In the genomic region with DNA sequence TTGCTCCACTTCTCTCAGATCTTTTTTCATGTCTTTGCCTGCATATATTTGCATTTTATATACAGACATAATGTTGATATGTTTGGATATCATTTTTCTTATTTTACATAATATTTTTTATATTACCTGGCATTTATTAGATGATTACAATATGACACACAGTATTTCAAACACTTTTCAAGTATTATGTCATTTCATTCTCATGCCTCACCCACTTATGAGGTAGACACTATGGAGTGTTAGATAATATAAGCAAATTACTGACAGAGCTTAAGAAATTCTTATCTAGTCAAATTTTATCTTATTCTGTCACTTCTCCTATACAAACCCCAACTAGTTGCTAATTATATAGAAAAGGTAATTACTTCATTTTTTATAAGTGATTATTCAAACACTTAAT, we compare ENCODE assay signal across 17 cellular contexts. TPM values are rescaled to one million over a fixed set of nuclear protein-coding genes. Genes with fewer than 3 reads are reported as not detected.
DNase-seq lines count a peak whose midpoint lies in the region; ATAC-seq, FAIRE-seq and TF ChIP-seq lines count a peak whose summit lies in the region.
"Had no signal": no experiment of that assay in that cellular context is flagged by ENCODE, and none has a peak within 500 bp of the region (broad histone marks: within the 10 kb centered on the region; RNA-seq: fewer than 3 reads in every experiment).

No MANE protein-coding gene starts in this region.

- RAD21 ChIA-PET in HCT116 (lab: Charles Lee; ENCODE audit: low non-redundant PET in 1 of 2, low total read pairs in 2 of 2, uncharacterized antibody in 2 of 2, unreplicated experiment in 2 of 2) = no interaction called here

- H3K9ac ChIP-seq in HCT116 (ENCODE audit: low read length) (no peak overlapping the region), HepG2 (ENCODE audit: insufficient read depth, low read depth, low read length) (no peak overlapping the region), smooth muscle cell (ENCODE audit: low read depth) (peak overlapping the region; percentile 93), MM.1S (ENCODE audit: low read length) (no peak overlapping the region)

- BruUV-seq in HCT116 (replicated peaks; lab: Mats Ljungman, UMichigan) = no TSS peak
- no TSS peak for BruUV-seq in HepG2 (replicated peaks; lab: Mats Ljungman, UMichigan)

- no peak overlapping the region for H2AFZ ChIP-seq in HCT116 (ENCODE audit: low read depth, low read length, poor library complexity, severe bottlenecking)
- H2AFZ ChIP-seq in HepG2 (ENCODE audit: low read length) = no peak overlapping the region
- no peak overlapping the region for H2AFZ ChIP-seq in smooth muscle cell (ENCODE audit: low read depth)
- H2AFZ ChIP-seq in MM.1S (ENCODE audit: low read length) = no peak overlapping the region

- CTCF ChIA-PET in HCT116 (lab: Charles Lee) = no interaction called here
- CTCF ChIA-PET in HepG2 (lab: Yijun Ruan, JAX; ENCODE audit: low intra/inter-chr PET ratio, low total read pairs) = no interaction called here

- DNase-seq in HCT116 (ENCODE audit: low read depth, low spot score) (no peak), breast epithelium (ENCODE audit: low spot score in 2 of 2) (no peak), HepG2 (ENCODE audit: low spot score) (no peak), smooth muscle cell (lab: John Stamatoyannopoulos, UW; ENCODE audit: unreplicated experiment) (no peak), COR-L47 (lab: John Stamatoyannopoulos, UW) (no peak), SHP77 treated with DMSO at 0.1 percent for 48 hours (lab: John Stamatoyannopoulos, UW) (no peak), sciatic nerve (ENCODE audit: low spot score) (no peak), MM.1S (no peak)
- DNase-seq: activated CD4-positive, alpha-beta T cell treated with anti-CD3 and anti-CD28 coated beads for 48 hours; activated CD8-positive, alpha-beta memory T cell treated with anti-CD3 and anti-CD28 coated beads, Interleukin-2, amount 50 U/mL, for 4 hours; activated effector memory CD4-positive, alpha-beta T cell treated with anti-CD3 and anti-CD28 coated beads, Interleukin-2, amount 50 U/mL, for 16 hours; NCI-H2029; SW 1271 had no signal

- H3F3A ChIP-seq in smooth muscle cell (ENCODE audit: low read depth) = no peaks in the 10 kb centered on the region
- H3F3A ChIP-seq in MM.1S (ENCODE audit: insufficient read depth, low read length) = peaks cover 17% of the 10 kb centered on the region

- no peak for FAIRE-seq in HepG2 (lab: Jason Lieb, UNC)
- FAIRE-seq: GM12892, K562 had no signal

- H3K27ac ChIP-seq in HCT116 (ENCODE audit: low read depth, low read length) (peak overlapping the region; percentile 97), breast epithelium (peak overlapping the region; percentile 81 to 92), HepG2 (ENCODE audit: extremely low read length, insufficient read depth, low read length) (peak overlapping the region; percentile 88), smooth muscle cell (ENCODE audit: low read depth) (peak overlapping the region; percentile 98), MM.1S (ENCODE audit: low read length) (no peak overlapping the region)

- TF ChIP-seq EP300 in HepG2 (IDR thresholded peaks at IDR 0.05; ENCODE audit: low read depth in 2 of 2, low read length in 2 of 2) = no peak
- TF ChIP-seq EP300 in HepG2 (CRISPR knock-in tag; IDR thresholded peaks at IDR 0.05; ENCODE audit: borderline replicate concordance) = no peak

- TF ChIP-seq RAD21 in HCT116 (IDR thresholded peaks at IDR 0.05; ENCODE audit: low read depth) = no peak
- TF ChIP-seq RAD21 in HepG2 (CRISPR knock-in tag; IDR thresholded peaks at IDR 0.05) = no peak

- intact Hi-C loops in HCT116 (cut with micrococcal nuclease) = no loop called here
- intact Hi-C loops in breast epithelium (cut with DNase I; ENCODE audit: low total_unique reads) = no loop called here
- intact Hi-C loops in HepG2 (cut with micrococcal nuclease; ENCODE audit: unreplicated experiment) = no loop called here
- intact Hi-C loops in sciatic nerve (cut with DNase I) = no loop called here

- H3K9me2 ChIP-seq in HCT116 (ENCODE audit: insufficient read depth) (no peaks in the 10 kb centered on the region), MM.1S (replicated peaks; ENCODE audit: insufficient read depth, low read length) (no peaks in the 10 kb centered on the region)

- H3K4me1 ChIP-seq in HCT116 (ENCODE audit: control insufficient read depth in 1 of 2, insufficient read depth in 2 of 2, low read length in 2 of 2) (peaks cover 29 to 31% of the 10 kb centered on the region in 2 experiments), breast epithelium (no peaks in the 10 kb centered on the region), HepG2 (ENCODE audit: insufficient read depth, low read length) (peaks cover 28% of the 10 kb centered on the region), smooth muscle cell (ENCODE audit: low read depth) (no peaks in the 10 kb centered on the region), MM.1S (ENCODE audit: low read length) (peaks cover 26% of the 10 kb centered on the region)

- no peaks in the 10 kb centered on the region for H3K79me2 ChIP-seq in HCT116 (ENCODE audit: insufficient read depth, low read length)
- H3K79me2 ChIP-seq in HepG2 (ENCODE audit: insufficient read depth, low read length) = peaks cover 63% of the 10 kb centered on the region
- H3K79me2 ChIP-seq in smooth muscle cell (ENCODE audit: low read depth) = peaks cover 86% of the 10 kb centered on the region
- peaks cover 26% of the 10 kb centered on the region for H3K79me2 ChIP-seq in MM.1S (ENCODE audit: low read length)

- H3K4me2 ChIP-seq in HCT116 (ENCODE audit: low read length) (peak overlapping the region; percentile 72), HepG2 (ENCODE audit: low read depth, low read length) (no peak overlapping the region), smooth muscle cell (peak overlapping the region; percentile 47), MM.1S (ENCODE audit: low read depth, low read length) (no peak overlapping the region)

- no peaks in the 10 kb centered on the region for H3K9me3 ChIP-seq in HCT116 (ENCODE audit: control insufficient read depth in 1 of 2, insufficient read depth in 1 of 2, low read depth in 1 of 2, low read length in 2 of 2)
- no peaks in the 10 kb centered on the region for H3K9me3 ChIP-seq in breast epithelium
- peaks cover 16% of the 10 kb centered on the region for H3K9me3 ChIP-seq in HepG2 (ENCODE audit: low read length)
- H3K9me3 ChIP-seq in smooth muscle cell (replicated peaks; ENCODE audit: low read depth) = peaks cover 3% of the 10 kb centered on the region
- H3K9me3 ChIP-seq in MM.1S (replicated peaks; ENCODE audit: insufficient read depth, low read length) = no peaks in the 10 kb centered on the region

- TF ChIP-seq CTCF in HCT116 (IDR thresholded peaks at IDR 0.05 in 2 of 3, conservative IDR thresholded peaks at IDR 0.05 in 1 of 3; ENCODE audit: borderline replicate concordance in 1 of 3, insufficient read depth in 1 of 3, low read depth in 2 of 3, low read length in 2 of 3) (no peak), breast epithelium (IDR thresholded peaks at IDR 0.05) (no peak), HepG2 (CRISPR knock-in tag; IDR thresholded peaks at IDR 0.05) (no peak), smooth muscle cell (IDR thresholded peaks at IDR 0.05; ENCODE audit: borderline replicate concordance, insufficient read depth, poor library complexity, severe bottlenecking) (no peak), MM.1S (IDR thresholded peaks at IDR 0.05; ENCODE audit: low read length) (no peak)

- no peak overlapping the region for H3K4me3 ChIP-seq in HCT116 (replicated peaks in 1 of 2; ENCODE audit: low read depth in 1 of 2, low read length in 2 of 2)
- H3K4me3 ChIP-seq in breast epithelium = no peak overlapping the region
- no peak overlapping the region for H3K4me3 ChIP-seq in HepG2 (replicated peaks in 1 of 3; ENCODE audit: insufficient read depth in 1 of 3, low read depth in 2 of 3, low read length in 3 of 3)
- H3K4me3 ChIP-seq in smooth muscle cell = no peak overlapping the region
- H3K4me3 ChIP-seq in MM.1S (ENCODE audit: low read length) = no peak overlapping the region
- H3K4me3 ChIP-seq: HAP-1, K562 had no signal

- POLR2A ChIA-PET in HCT116 (lab: Charles Lee) (interaction anchor here (0.8 to 2.5 kb wide), 3 partner anchors 10 to 29 kb away, joined by 3 to 21 read pairs (median 14); a partner anchor contains a TSS), HepG2 (lab: Yijun Ruan, JAX) (interaction anchor here (1.0 to 3.8 kb wide), 4 partner anchors 8 to 30 kb away, joined by 3 to 97 read pairs (median 30); a partner anchor contains a TSS)

- no peaks in the 10 kb centered on the region for H4K20me1 ChIP-seq in HCT116 (ENCODE audit: insufficient read depth)
- H4K20me1 ChIP-seq in HepG2 (ENCODE audit: insufficient read depth, low read length) = no peaks in the 10 kb centered on the region
- H4K20me1 ChIP-seq in smooth muscle cell (ENCODE audit: low read depth) = no peaks in the 10 kb centered on the region
- H4K20me1 ChIP-seq in MM.1S (ENCODE audit: insufficient read depth, low read length) = no peaks in the 10 kb centered on the region

- H3K36me3 ChIP-seq in HCT116 (ENCODE audit: control insufficient read depth in 1 of 2, insufficient read depth in 2 of 2, low read length in 2 of 2) (no peaks in the 10 kb centered on the region), breast epithelium (no peaks in the 10 kb centered on the region), HepG2 (replicated peaks in 1 of 2; ENCODE audit: control insufficient read depth in 1 of 2, insufficient read depth in 2 of 2, low read length in 2 of 2) (no peaks in the 10 kb centered on the region), smooth muscle cell (ENCODE audit: low read depth) (no peaks in the 10 kb centered on the region), MM.1S (replicated peaks; ENCODE audit: insufficient read depth, low read length) (no peaks in the 10 kb centered on the region)
- H3K36me3 ChIP-seq: HAP-1 had no signal

- no peak for ATAC-seq in HCT116
- no peak for ATAC-seq in HepG2
- ATAC-seq in sciatic nerve = no peak
- ATAC-seq: K562 had no signal

- in situ Hi-C loops in HepG2 (cut with HindIII; ENCODE audit: extremely low pct_ligation_motif_present, low pct_unique_long_range_greater_than_20kb) = no loop called here

- TF ChIP-seq POLR2A in HCT116 (IDR thresholded peaks at IDR 0.05; ENCODE audit: borderline replicate concordance, extremely low read depth, insufficient read depth, insufficient read length) = no peak
- no peak for TF ChIP-seq POLR2A in breast epithelium (IDR thresholded peaks at IDR 0.05)
- TF ChIP-seq POLR2A in HepG2 (IDR thresholded peaks at IDR 0.05; ENCODE audit: insufficient read depth in 1 of 2, low read depth in 2 of 2, low read length in 2 of 2) = no peak

- H3K27me3 ChIP-seq in HCT116 (ENCODE audit: insufficient read depth, low read length) = no peaks in the 10 kb centered on the region
- H3K27me3 ChIP-seq in breast epithelium = no peaks in the 10 kb centered on the region
- no peaks in the 10 kb centered on the region for H3K27me3 ChIP-seq in HepG2 (ENCODE audit: control insufficient read depth in 1 of 2, insufficient read depth in 2 of 2, low read length in 2 of 2)
- no peaks in the 10 kb centered on the region for H3K27me3 ChIP-seq in smooth muscle cell (ENCODE audit: low read depth)
- no peaks in the 10 kb centered on the region for H3K27me3 ChIP-seq in MM.1S (replicated peaks; ENCODE audit: insufficient read depth, low read length)

RNA-seq across cellular contexts. Expression of a gene that starts 11.1 kb away (rescaled TPM):
- total RNA-seq in HCT116 (2021; ENCODE audit: unreplicated experiment) = 13.3 TPM
- 24.9 and 29.0 TPM in 2 replicates for polyA plus RNA-seq in HCT116 (2012)
- total RNA-seq in breast epithelium = 10 to 100 TPM; 12.3 to 25.2 (median 24.1) TPM
- total RNA-seq in HepG2 (2016; rRNA removed; fragmentation: Illumina TruSeq; extraction: Trizol) = 6.5 and 6.7 TPM in 2 replicates
- 1.7 and 2.1 TPM in 2 replicates for total RNA-seq in HepG2 (2016; cell fraction: cytosol; rRNA removed; fragmentation: Illumina TruSeq; extraction: Trizol; ENCODE audit: low read depth)
- 6.2 and 7.1 TPM in 2 replicates for total RNA-seq in HepG2 (2016; cell fraction: insoluble cytoplasmic fraction; rRNA removed; fragmentation: Illumina TruSeq; extraction: Trizol)
- total RNA-seq in HepG2 (2016; cell fraction: membrane; rRNA removed; fragmentation: Illumina TruSeq; extraction: Trizol) = 4.6 and 5.0 TPM in 2 replicates
- 10.9 and 12.5 TPM in 2 replicates for total RNA-seq in HepG2 (2016; cell fraction: nucleus; rRNA removed; fragmentation: Illumina TruSeq; extraction: Trizol)
- polyA plus RNA-seq in HepG2 (2011; rRNA removed) = 16.6 and 20.6 TPM in 2 replicates
- polyA plus RNA-seq in HepG2 (2011; cell fraction: cytosol; rRNA removed) = 13.0 and 19.1 TPM in 2 replicates
- 15.2 and 19.1 TPM in 2 replicates for polyA plus RNA-seq in HepG2 (2011; cell fraction: nucleus; rRNA removed)
- 18.4 and 22.0 TPM in 2 replicates for polyA plus RNA-seq in HepG2 (2012)
- 1.7 and 2.0 TPM in 2 replicates for polyA plus RNA-seq in HepG2 (2016; cell fraction: cytosol; fragmentation: Illumina TruSeq; extraction: Trizol; ENCODE audit: low read depth)
- 8.2 and 9.1 TPM in 2 replicates for polyA plus RNA-seq in HepG2 (2016; cell fraction: insoluble cytoplasmic fraction; fragmentation: Illumina TruSeq; extraction: Trizol; ENCODE audit: low read depth)
- polyA plus RNA-seq in HepG2 (2016; cell fraction: membrane; fragmentation: Illumina TruSeq; extraction: Trizol; ENCODE audit: low read depth) = 3.9 and 4.5 TPM in 2 replicates
- polyA plus RNA-seq in HepG2 (2016; cell fraction: nucleus; fragmentation: Illumina TruSeq; extraction: Trizol; ENCODE audit: insufficient read depth, low read depth) = 9.3 and 12.2 TPM in 2 replicates
- polyA minus RNA-seq in HepG2 (2011; rRNA and poly(A)+ RNA removed; ENCODE audit: low replicate concordance) = 9.5 and 19.8 TPM in 2 replicates
- polyA minus RNA-seq in HepG2 (2011; cell fraction: cytosol; rRNA and poly(A)+ RNA removed) = 10.3 TPM in 2 replicates
- polyA minus RNA-seq in HepG2 (2011; cell fraction: nucleus; rRNA and poly(A)+ RNA removed) = 44.4 and 63.9 TPM in 2 replicates
- total RNA-seq in smooth muscle cell = 24.6 and 27.6 TPM in 2 replicates
- polyA plus RNA-seq in smooth muscle cell = 22.8 and 25.5 TPM in 2 replicates
- 7.8 TPM for total RNA-seq in sciatic nerve
- polyA plus RNA-seq: CD14-positive monocyte had no signal

Comparison
In these comparisons a context has a peak if more than half of its experiments do, and no peak if none do; other contexts are left out.
1. H3K4me2 ChIP-seq: peak in HCT116 (single experiment) and smooth muscle cell (single experiment); none in HepG2 (single experiment) and MM.1S (single experiment).